15 cellular contexts compared by ENCODE assay signal in genomic region chr2:206368484-206368883, GRCh38.
"Had no signal": no experiment of that assay in that cellular context is flagged by ENCODE, and none has a peak within 500 bp of the region (broad histone marks: within the 10 kb centered on the region; RNA-seq: fewer than 3 reads in every experiment).

No MANE protein-coding gene starts in this region.

- H3K27me3 ChIP-seq: breast epithelium, sigmoid colon had no signal

- DNase-seq: activated CD4-positive, alpha-beta T cell treated with anti-CD3 and anti-CD28 coated beads, Interleukin-2, amount 50 U/mL, for 1 hour; activated CD8-positive, alpha-beta memory T cell treated with anti-CD3 and anti-CD28 coated beads for 24 hours; activated gamma-delta T cell treated with Interleukin-2 at 50 U/mL for 16 hours; activated naive CD8-positive, alpha-beta T cell treated with anti-CD3 and anti-CD28 coated beads, Interleukin-2, amount 10 ng/mL, durations not matched to agents 7 days and 5 days; aorta; erythroblast; kidney; mesendoderm; nephron progenitor cell; sigmoid colon; stimulated activated CD4-positive, alpha-beta T cell treated with anti-CD3 and anti-CD28 coated beads, Interleukin-4, amount 100 ng/mL, for 1 hour; stimulated activated naive CD4-positive, alpha-beta T cell; trophoblast cell had no signal

- H3K4me3 ChIP-seq: breast epithelium, prostate gland, sigmoid colon had no signal

- H3K4me1 Mint-ChIP-seq: activated naive CD8-positive, alpha-beta T cell treated with anti-CD3 and anti-CD28 coated beads, Interleukin-2, amount 10 ng/mL, durations not matched to agents 7 days and 5 days; nephron progenitor cell had no signal

- H3K4me1 ChIP-seq: breast epithelium, prostate gland, sigmoid colon had no signal

- H3K36me3 ChIP-seq: breast epithelium, prostate gland, sigmoid colon had no signal

- H3K27ac Mint-ChIP-seq: activated naive CD8-positive, alpha-beta T cell treated with anti-CD3 and anti-CD28 coated beads, Interleukin-2, amount 10 ng/mL, durations not matched to agents 7 days and 5 days; nephron progenitor cell had no signal

- H3K36me3 Mint-ChIP-seq: activated naive CD8-positive, alpha-beta T cell treated with anti-CD3 and anti-CD28 coated beads, Interleukin-2, amount 10 ng/mL, durations not matched to agents 7 days and 5 days had no signal

- H3K4me3 Mint-ChIP-seq: activated naive CD8-positive, alpha-beta T cell treated with anti-CD3 and anti-CD28 coated beads, Interleukin-2, amount 10 ng/mL, durations not matched to agents 7 days and 5 days; nephron progenitor cell had no signal

- H3K9me3 ChIP-seq: prostate gland, sigmoid colon had no signal

- H3K27ac ChIP-seq: breast epithelium, prostate gland, sigmoid colon had no signal
